Comparison of ENCODE assay signal across 24 cellular contexts in genomic region chr9:133042676-133043075, GRCh38.
"Had no signal": no experiment of that assay in that cellular context is flagged by ENCODE, and none has a peak within 500 bp of the region (broad histone marks: within the 10 kb centered on the region; RNA-seq: fewer than 3 reads in every experiment).

No MANE protein-coding gene starts in this region.

- H3K4me3 ChIP-seq: coronary artery, dorsolateral prefrontal cortex, gastroesophageal sphincter had no signal

- H3K4me1 ChIP-seq: foreskin keratinocyte, gastroesophageal sphincter had no signal

- H3K27me3 ChIP-seq: brain microvascular endothelial cell, dorsolateral prefrontal cortex, foreskin keratinocyte, gastroesophageal sphincter had no signal

- DNase-seq: activated CD4-positive, alpha-beta memory T cell treated with anti-CD3 and anti-CD28 coated beads for 36 hours; activated CD4-positive, alpha-beta T cell treated with anti-CD3 and anti-CD28 coated beads for 36 hours; activated CD4-positive, alpha-beta T cell treated with anti-CD3 and anti-CD28 coated beads, Interleukin-2, amount 10 ng/mL, durations not matched to agents 24 days and 14 days; activated CD4-positive, CD25-positive, alpha-beta regulatory T cell; activated CD4-positive, CD25-positive, alpha-beta regulatory T cell treated with anti-CD3 and anti-CD28 coated beads, Interleukin-2, amount 50 U/mL, for 72 hours; activated CD8-positive, alpha-beta T cell treated with anti-CD3 and anti-CD28 coated beads, Interleukin-2, amount 10 ng/mL, durations not matched to agents 7 days and 5 days; activated effector memory CD4-positive, alpha-beta T cell treated with Interleukin-2 at 50 U/mL for 16 hours; activated gamma-delta T cell treated with Interleukin-2 at 50 U/mL for 16 hours; activated naive CD4-positive, alpha-beta T cell treated with anti-CD3 and anti-CD28 coated beads for 36 hours; activated naive CD8-positive, alpha-beta T cell treated with anti-CD3 and anti-CD28 coated beads, Interleukin-2, amount 10 ng/mL, durations not matched to agents 7 days and 5 days; activated T-cell treated with anti-CD3 and anti-CD28 coated beads, Interleukin-2, amount 50 U/mL, for 4 hours; amniotic stem cell; brain microvascular endothelial cell; dorsolateral prefrontal cortex; effector memory CD4-positive, alpha-beta T cell; endodermal cell; foreskin keratinocyte; T-helper 1 cell; T-helper 2 cell had no signal

- H3K9me3 ChIP-seq: gastroesophageal sphincter had no signal

- H3K27ac ChIP-seq: brain microvascular endothelial cell, coronary artery, foreskin keratinocyte, gastroesophageal sphincter had no signal

- ATAC-seq: activated CD4-positive, alpha-beta T cell treated with anti-CD3 and anti-CD28 coated beads for 36 hours; activated CD8-positive, alpha-beta T cell treated with anti-CD3 and anti-CD28 coated beads, Interleukin-2, amount 10 ng/mL, durations not matched to agents 7 days and 5 days; activated naive CD4-positive, alpha-beta T cell treated with anti-CD3 and anti-CD28 coated beads, Interleukin-2, amount 50 U/mL, for 72 hours; activated T-cell treated with anti-CD3 and anti-CD28 coated beads, Interleukin-2, amount 50 U/mL, for 4 hours; activated T-helper 17 cell treated with anti-CD3 and anti-CD28 coated beads, Interleukin-2, amount 50 U/mL, for 72 hours; esophagus mucosa; foreskin keratinocyte; gastroesophageal sphincter had no signal
